In the genomic region with DNA sequence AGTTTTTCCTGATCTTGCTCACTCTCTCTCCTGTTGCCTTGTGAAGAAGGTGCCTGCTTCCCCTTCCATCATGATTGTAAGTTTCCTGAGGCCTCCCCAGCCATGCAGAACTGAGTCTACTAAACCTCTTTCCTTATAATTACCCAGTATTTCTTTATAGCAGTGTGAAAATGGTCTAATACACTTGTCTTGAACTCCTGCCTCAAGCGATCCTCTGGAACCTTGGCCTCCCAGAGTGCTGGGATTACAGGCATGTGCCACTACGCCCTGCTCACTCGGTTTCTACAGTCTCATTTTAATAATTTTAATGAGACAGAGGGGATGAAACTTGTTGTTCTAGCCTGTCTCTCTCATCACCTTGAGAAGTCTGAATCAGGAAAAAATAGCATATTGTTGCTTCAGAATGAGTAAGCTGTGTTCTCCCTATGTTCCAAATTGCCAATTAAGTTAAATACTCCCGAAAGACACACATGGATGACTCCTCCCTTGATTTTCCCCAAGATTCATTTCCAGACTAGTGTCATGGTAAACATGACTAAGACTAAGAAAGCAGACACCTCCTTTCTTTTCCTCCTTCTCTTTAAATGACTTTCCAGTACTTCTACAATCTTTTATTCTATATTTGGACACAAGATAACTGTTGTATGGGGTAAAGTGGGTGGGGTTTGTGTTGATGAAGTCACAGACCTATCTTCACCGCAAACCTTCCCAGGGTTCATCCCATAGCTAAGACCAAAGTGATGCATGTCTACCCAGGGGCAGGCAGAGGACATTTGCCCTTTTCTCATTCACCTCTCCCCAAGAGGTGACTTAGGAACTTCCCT, we compare ENCODE assay signal across 2 cellular contexts.
TF ChIP-seq lines count a peak whose summit lies in the region.

No MANE protein-coding gene starts in this region.

TF ChIP-seq in SK-N-SH, 30 proteins besides CTCF, POLR2A, EP300 and RAD21:
- TF ChIP-seq FOSL2 (IDR thresholded peaks at IDR 0.05; ENCODE audit: borderline replicate concordance, low read depth) (no peak), MAX (IDR thresholded peaks at IDR 0.05; ENCODE audit: low read depth) (no peak), RFX5 (IDR thresholded peaks at IDR 0.05; ENCODE audit: low read length) (no peak), FOXM1 (IDR thresholded peaks at IDR 0.05; ENCODE audit: low read depth) (no peak), ZBTB33 (IDR thresholded peaks at IDR 0.05; ENCODE audit: borderline replicate concordance, low read depth) (no peak), RCOR1 (IDR thresholded peaks at IDR 0.05; ENCODE audit: low read length) (no peak), EZH2phosphoT487 (IDR thresholded peaks at IDR 0.05; ENCODE audit: borderline replicate concordance, low read depth) (no peak), TEAD4 (IDR thresholded peaks at IDR 0.05; ENCODE audit: borderline replicate concordance, insufficient read depth) (no peak), JUND (IDR thresholded peaks at IDR 0.05) (no peak), FOXJ3 (CRISPR knock-in tag; IDR thresholded peaks at IDR 0.05) (no peak), MEF2A (IDR thresholded peaks at IDR 0.05; ENCODE audit: borderline replicate concordance, low read depth) (no peak), YY1 (IDR thresholded peaks at IDR 0.05; ENCODE audit: low read depth) (no peak), USF1 (IDR thresholded peaks at IDR 0.05; ENCODE audit: borderline replicate concordance, low read depth) (no peak), GABPA (IDR thresholded peaks at IDR 0.05; ENCODE audit: low read depth) (no peak)
- TF ChIP-seq, protein P1, sequence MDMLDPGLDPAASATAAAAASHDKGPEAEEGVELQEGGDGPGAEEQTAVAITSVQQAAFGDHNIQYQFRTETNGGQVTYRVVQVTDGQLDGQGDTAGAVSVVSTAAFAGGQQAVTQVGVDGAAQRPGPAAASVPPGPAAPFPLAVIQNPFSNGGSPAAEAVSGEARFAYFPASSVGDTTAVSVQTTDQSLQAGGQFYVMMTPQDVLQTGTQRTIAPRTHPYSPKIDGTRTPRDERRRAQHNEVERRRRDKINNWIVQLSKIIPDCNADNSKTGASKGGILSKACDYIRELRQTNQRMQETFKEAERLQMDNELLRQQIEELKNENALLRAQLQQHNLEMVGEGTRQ (IDR thresholded peaks at IDR 0.05; ENCODE audit: borderline replicate concordance, low read depth, low read length): no peak

TF ChIP-seq in SK-N-SH treated with all-trans-retinoic acid at 6 μM for 48 hours, 23 proteins besides CTCF, POLR2A, EP300 and RAD21:
- no peak for TF ChIP-seq RARB (CRISPR knock-in tag; IDR thresholded peaks at IDR 0.05)
- TF ChIP-seq ZNF70 (CRISPR knock-in tag; IDR thresholded peaks at IDR 0.05): no peak
- TF ChIP-seq PPARA (CRISPR knock-in tag; IDR thresholded peaks at IDR 0.05; ENCODE audit: borderline replicate concordance): no peak
- no peak for TF ChIP-seq TCF4 (CRISPR knock-in tag; IDR thresholded peaks at IDR 0.05; ENCODE audit: borderline replicate concordance)
- TF ChIP-seq BACH2 (CRISPR knock-in tag; IDR thresholded peaks at IDR 0.05; ENCODE audit: borderline replicate concordance): no peak
- TF ChIP-seq TOX (CRISPR knock-in tag; IDR thresholded peaks at IDR 0.05; ENCODE audit: borderline replicate concordance): no peak
- no peak for TF ChIP-seq TSHZ2 (CRISPR knock-in tag; IDR thresholded peaks at IDR 0.05)
- no peak for TF ChIP-seq ZNF8 (CRISPR knock-in tag; IDR thresholded peaks at IDR 0.05)
- TF ChIP-seq CREB5 (CRISPR knock-in tag; IDR thresholded peaks at IDR 0.05; ENCODE audit: low read depth): no peak
- TF ChIP-seq ESRRG (CRISPR knock-in tag; IDR thresholded peaks at IDR 0.05): no peak
- TF ChIP-seq OSR1 (CRISPR knock-in tag; IDR thresholded peaks at IDR 0.05): no peak
- no peak for TF ChIP-seq ZFP3 (CRISPR knock-in tag; IDR thresholded peaks at IDR 0.05)
- TF ChIP-seq CSDC2 (CRISPR knock-in tag; IDR thresholded peaks at IDR 0.05): no peak
- no peak for TF ChIP-seq ZFP30 (CRISPR knock-in tag; IDR thresholded peaks at IDR 0.05)
- no peak for TF ChIP-seq GLIS3 (CRISPR knock-in tag; IDR thresholded peaks at IDR 0.05)
- TF ChIP-seq SNAI2 (CRISPR knock-in tag; IDR thresholded peaks at IDR 0.05): no peak
